ENCODE assay signal across 8 cellular contexts in the genomic region with DNA sequence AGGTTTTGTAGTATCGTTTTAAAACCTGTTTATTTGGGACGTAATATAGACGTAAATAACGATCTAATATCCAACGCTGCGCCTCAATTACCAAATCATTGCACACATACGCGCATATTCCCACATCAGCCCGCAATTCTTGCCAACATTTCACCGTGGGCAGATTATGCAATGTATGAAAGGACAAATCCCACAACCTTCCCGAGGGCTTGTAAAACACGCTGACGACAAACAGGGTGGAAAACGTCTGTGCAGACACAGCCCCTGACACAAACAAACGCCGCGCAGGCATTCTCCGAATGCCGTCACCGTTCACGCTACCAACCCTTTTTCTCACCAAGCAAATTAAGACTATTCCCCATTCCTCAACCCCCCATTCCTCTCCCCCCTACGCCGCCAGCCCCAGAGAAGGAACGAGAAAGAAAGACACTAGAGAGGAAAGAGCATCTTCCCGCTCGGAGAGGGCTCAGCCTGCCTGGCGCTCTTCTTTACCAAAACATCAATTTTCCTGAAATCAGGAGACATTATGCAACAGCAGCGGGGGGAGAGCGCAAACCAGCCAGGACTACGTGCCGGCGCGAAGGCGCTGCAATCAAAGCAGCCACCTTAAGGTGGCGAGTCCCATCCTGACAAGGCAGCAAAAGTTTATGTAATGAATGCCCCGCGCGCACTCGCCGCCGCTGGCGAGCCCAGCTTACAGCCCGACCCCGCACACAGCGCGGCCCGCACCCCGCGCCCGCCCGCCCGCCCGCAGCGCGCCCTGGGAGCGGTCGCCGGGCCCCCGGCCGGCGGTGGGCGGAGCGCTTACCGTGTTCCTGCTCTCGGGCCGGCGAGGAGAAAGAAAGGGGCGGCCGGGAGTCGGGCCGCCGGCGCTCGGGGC. TPM values are rescaled to one million over a fixed set of nuclear protein-coding genes. Genes with fewer than 3 reads are reported as not detected.
DNase-seq lines count a peak whose midpoint lies in the region; ATAC-seq, FAIRE-seq and TF ChIP-seq lines count a peak whose summit lies in the region.

No MANE protein-coding gene starts in this region.

- intact Hi-C loops in endothelial cell of umbilical vein (cut with micrococcal nuclease): loop anchor here (1.0 to 5.0 kb wide), 5 partner anchors 62 to 362 kb away; a partner anchor contains a TSS

- no peaks in the 10 kb centered on the region for H3K36me3 ChIP-seq in endothelial cell of umbilical vein (ENCODE audit: control insufficient read depth in 2 of 2, extremely low read depth in 1 of 2, insufficient read depth in 2 of 2, low read length in 2 of 2)

- peak; percentile 4 to 38 for TF ChIP-seq CTCF in endothelial cell of umbilical vein (IDR thresholded peaks at IDR 0.05; ENCODE audit: extremely low read depth in 1 of 2, insufficient read depth in 1 of 2, low read depth in 1 of 2, low read length in 2 of 2)

- H3K9ac ChIP-seq in endothelial cell of umbilical vein (replicated peaks; ENCODE audit: extremely low read depth, insufficient read depth, low read length): peak overlapping the region; percentile 73

- H3K27ac ChIP-seq in endothelial cell of umbilical vein (ENCODE audit: insufficient read depth, low read depth, low read length): peak overlapping the region; percentile 46

- H2AFZ ChIP-seq in endothelial cell of umbilical vein (ENCODE audit: low read depth, low read length): peak overlapping the region; percentile 2

- peak; percentile 37 for ATAC-seq in GM18498 (IDR thresholded peaks at IDR 0.05; ENCODE audit: unreplicated experiment)
- peak; percentile 41 for ATAC-seq in HG02973 (IDR thresholded peaks at IDR 0.05; ENCODE audit: unreplicated experiment)
- ATAC-seq in stimulated activated naive CD8-positive, alpha-beta T cell treated with anti-CD3 and anti-CD28 coated beads, Interleukin-15, Interleukin-2, amounts not matched to agents 100 U/mL and 50 U/mL, for 24 hours: peak; percentile 11

- H3K4me2 ChIP-seq in endothelial cell of umbilical vein (ENCODE audit: insufficient read depth, low read length): peak overlapping the region; percentile 86

- peak; percentile 63 for DNase-seq in A172 (ENCODE audit: low spot score)
- DNase-seq in NCI-H510A treated with DMSO at 0.1 percent for 48 hours (lab: John Stamatoyannopoulos, UW): peak; percentile 22
- peak; percentile 45 for DNase-seq in activated T-cell treated with anti-CD3 and anti-CD28 coated beads for 24 hours (ENCODE audit: low read depth)
- DNase-seq in endothelial cell of umbilical vein (ENCODE audit: low read depth, low spot score): peak; percentile 73
- peak; percentile 65 for DNase-seq in midbrain (lab: John Stamatoyannopoulos, UW)
- peak; percentile 67 for DNase-seq in stimulated activated naive CD8-positive, alpha-beta T cell treated with anti-CD3 and anti-CD28 coated beads, Interleukin-15, Interleukin-2, amounts not matched to agents 100 U/mL and 50 U/mL, for 24 hours

- H3K4me3 ChIP-seq in endothelial cell of umbilical vein (replicated peaks in 1 of 3; ENCODE audit: insufficient read depth in 1 of 3, low read depth in 1 of 3, low read length in 3 of 3): peak overlapping the region; percentile 57 to 81 (median 60)

- no peaks in the 10 kb centered on the region for H3K9me3 ChIP-seq in endothelial cell of umbilical vein (replicated peaks; ENCODE audit: control insufficient read depth, insufficient read depth, low read length)

- H3K4me1 ChIP-seq in endothelial cell of umbilical vein (ENCODE audit: control insufficient read depth, extremely low read depth, insufficient read depth, low read length): peaks cover 35% of the 10 kb centered on the region

- FAIRE-seq in endothelial cell of umbilical vein (lab: Jason Lieb, UNC): peak; percentile 26

- peaks cover 4% of the 10 kb centered on the region for H4K20me1 ChIP-seq in endothelial cell of umbilical vein (replicated peaks; ENCODE audit: control insufficient read depth, extremely low read depth, insufficient read depth, low read length)

- CTCF ChIA-PET in endothelial cell of umbilical vein (lab: Charles Lee): interaction anchor here (1.2 to 7.6 kb wide), 13 partner anchors 10 to 509 kb away, joined by 3 to 139 read pairs (median 8); no protein-coding TSS in a partner anchor

- no peaks in the 10 kb centered on the region for H3K9me1 ChIP-seq in endothelial cell of umbilical vein (replicated peaks; ENCODE audit: control insufficient read depth, extremely low read depth, insufficient read depth, low read length)

- peaks cover 35% of the 10 kb centered on the region for H3K79me2 ChIP-seq in endothelial cell of umbilical vein (ENCODE audit: control insufficient read depth, insufficient read depth, low read length)

- BruUV-seq in endothelial cell of umbilical vein (replicated peaks; lab: Mats Ljungman, UMichigan): no TSS peak

- no peak for TF ChIP-seq POLR2A in endothelial cell of umbilical vein (IDR thresholded peaks at IDR 0.05; ENCODE audit: low read depth, low read length)

- POLR2A ChIA-PET in endothelial cell of umbilical vein (lab: Charles Lee): interaction anchor here (1.0 kb wide), 3 partner anchors 62 to 231 kb away, joined by 3 to 4 read pairs (median 4); no protein-coding TSS in a partner anchor

- dilution Hi-C loops in endothelial cell of umbilical vein (cut with MboI; ENCODE audit: extremely low pct_ligation_motif_present, low sequenced_read_pairs): no loop called here

- H3K27me3 ChIP-seq in endothelial cell of umbilical vein (ENCODE audit: control insufficient read depth in 2 of 2, insufficient read depth in 2 of 2, low read length in 2 of 2): no peaks in the 10 kb centered on the region

TF ChIP-seq in endothelial cell of umbilical vein, 7 proteins besides CTCF, POLR2A, EP300 and RAD21:
- TF ChIP-seq, protein P1, sequence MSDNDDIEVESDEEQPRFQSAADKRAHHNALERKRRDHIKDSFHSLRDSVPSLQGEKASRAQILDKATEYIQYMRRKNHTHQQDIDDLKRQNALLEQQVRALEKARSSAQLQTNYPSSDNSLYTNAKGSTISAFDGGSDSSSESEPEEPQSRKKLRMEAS (IDR thresholded peaks at IDR 0.05; ENCODE audit: insufficient read depth, insufficient read length): no peak
- TF ChIP-seq JUN (IDR thresholded peaks at IDR 0.05; ENCODE audit: borderline replicate concordance, insufficient read depth, insufficient read length, low read depth) (no peak), FOS (IDR thresholded peaks at IDR 0.05; ENCODE audit: borderline replicate concordance, insufficient read depth, low read length) (no peak), POLR2AphosphoS5 (IDR thresholded peaks at IDR 0.05; ENCODE audit: insufficient read depth, low read depth, low read length) (no peak), EZH2 (IDR thresholded peaks at IDR 0.05; ENCODE audit: borderline replicate concordance, low read depth, low read length, severe bottlenecking) (no peak), GATA2 (IDR thresholded peaks at IDR 0.05; ENCODE audit: insufficient read depth, insufficient read length, low read depth, low read length) (no peak), MYC (IDR thresholded peaks at IDR 0.05; ENCODE audit: low read depth, low read length) (no peak)

RNA-seq across cellular contexts. Expression of a gene that starts 0.6 kb away (rescaled TPM):
- 4.6 and 7.3 TPM in 2 replicates for total RNA-seq in A172 (2014; rRNA removed; shearing (Covaris generic))
- total RNA-seq in endothelial cell of umbilical vein: 9.7 and 10.5 TPM in 2 replicates
- 1.9 and 2.9 TPM in 2 replicates for polyA plus RNA-seq in endothelial cell of umbilical vein
- 4.9 and 5.4 TPM in 2 replicates for polyA plus RNA-seq in endothelial cell of umbilical vein (2011; cell fraction: cytosol; rRNA removed)
- 6.4 and 8.2 TPM in 2 replicates for polyA plus RNA-seq in endothelial cell of umbilical vein (2011; cell fraction: nucleus; rRNA removed)
- 14.3 and 15.7 TPM in 2 replicates for polyA plus RNA-seq in endothelial cell of umbilical vein (2012)
- 2.7 and 2.9 TPM in 2 replicates for polyA minus RNA-seq in endothelial cell of umbilical vein
- 10.5 TPM for polyA minus RNA-seq in endothelial cell of umbilical vein (2011; cell fraction: cytosol; rRNA and poly(A)+ RNA removed)
- polyA minus RNA-seq in endothelial cell of umbilical vein (2011; cell fraction: nucleus; rRNA and poly(A)+ RNA removed): 5.4 and 7.5 TPM in 2 replicates

Comparison
In these comparisons a context has a peak if more than half of its experiments do, and no peak if none do; other contexts are left out.
1. Peak in every context shown above with its lines: DNase-seq, ATAC-seq, H3K4me3 ChIP-seq and H3K27ac ChIP-seq.
2. DNase-seq: peak in every context shown above with its lines; median percentile 73 in endothelial cell of umbilical vein; 67 in stimulated activated naive CD8-positive, alpha-beta T cell treated with anti-CD3 and anti-CD28 coated beads, Interleukin-15, Interleukin-2, amounts not matched to agents 100 U/mL and 50 U/mL, for 24 hours; 65 in midbrain; 63 in A172; 45 in activated T-cell treated with anti-CD3 and anti-CD28 coated beads for 24 hours; 22 in NCI-H510A treated with DMSO at 0.1 percent for 48 hours.